9 cellular contexts compared by ENCODE assay signal in the genomic region with DNA sequence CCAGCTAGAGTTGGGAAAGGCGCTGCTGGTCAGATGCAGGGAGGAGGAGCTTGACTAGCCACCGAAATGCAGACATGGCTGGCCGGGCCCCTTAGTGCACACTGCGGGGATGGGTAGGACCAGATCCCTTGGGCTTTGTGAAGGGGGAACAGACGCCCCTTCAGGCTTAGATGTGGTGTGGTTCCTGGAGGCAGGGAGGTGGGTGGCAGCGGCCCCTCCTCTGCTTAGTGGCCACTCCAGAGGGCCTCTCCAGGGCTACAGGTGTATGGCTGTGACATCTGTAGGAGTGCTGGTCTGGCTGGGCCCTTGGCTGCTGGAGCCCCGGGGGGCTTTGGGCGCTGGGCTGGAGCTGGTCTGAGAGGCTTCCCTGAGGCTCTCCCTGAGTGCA. TPM values are rescaled to one million over a fixed set of nuclear protein-coding genes. Genes with fewer than 3 reads are reported as not detected.
DNase-seq lines count a peak whose midpoint lies in the region; ATAC-seq, FAIRE-seq and TF ChIP-seq lines count a peak whose summit lies in the region.
"Had no signal": no experiment of that assay in that cellular context is flagged by ENCODE, and none has a peak within 500 bp of the region (broad histone marks: within the 10 kb centered on the region; RNA-seq: fewer than 3 reads in every experiment).

No MANE protein-coding gene starts in this region.

- peak; percentile 6 for ATAC-seq in GM19043 (IDR thresholded peaks at IDR 0.05; ENCODE audit: low read depth, unreplicated experiment)
- ATAC-seq in T-helper 17 cell, result no peak
- ATAC-seq in HepG2, result peak; percentile 10
- no peak for ATAC-seq in GM21528 (IDR thresholded peaks at IDR 0.05; ENCODE audit: low FRiP score, unreplicated experiment)

- CTCF ChIA-PET in AG04450 (lab: Charles Lee) (interaction anchor here (0.5 to 12.9 kb wide), 14 partner anchors 8 to 568 kb away, joined by 3 to 145 read pairs (median 5); a partner anchor contains a TSS), HepG2 (lab: Yijun Ruan, JAX; ENCODE audit: low intra/inter-chr PET ratio, low total read pairs) (interaction anchor here (1.4 to 1.6 kb wide), 3 partner anchors 89 to 134 kb away, joined by 4 to 13 read pairs (median 7); no protein-coding TSS in a partner anchor)

- peaks cover 27 to 41% of the 10 kb centered on the region in 2 experiments for H3K36me3 ChIP-seq in HepG2 (replicated peaks in 1 of 2; ENCODE audit: control insufficient read depth in 1 of 2, insufficient read depth in 2 of 2, low read length in 2 of 2)

- intact Hi-C loops in HepG2 (cut with micrococcal nuclease; ENCODE audit: unreplicated experiment), result loop anchor here (1.0 to 5.0 kb wide), 4 partner anchors 14 to 153 kb away; a partner anchor contains a TSS

- TF ChIP-seq CTCF in AG04450 (IDR thresholded peaks at IDR 0.05; ENCODE audit: low read depth, low read length) (no peak), HepG2 (CRISPR knock-in tag; IDR thresholded peaks at IDR 0.05) (no peak)

- no peaks in the 10 kb centered on the region for H3K79me2 ChIP-seq in HepG2 (ENCODE audit: insufficient read depth, low read length)

- peaks cover 62% of the 10 kb centered on the region for H3K4me1 Mint-ChIP-seq in T-helper 17 cell

- peaks cover 7% of the 10 kb centered on the region; the same call in 1 of the 2 replicates for H4K20me1 ChIP-seq in HepG2 (ENCODE audit: insufficient read depth, low read length)

- TF ChIP-seq EP300 in HepG2 (IDR thresholded peaks at IDR 0.05; ENCODE audit: low read depth in 2 of 2, low read length in 2 of 2), result no peak
- no peak for TF ChIP-seq EP300 in HepG2 (CRISPR knock-in tag; IDR thresholded peaks at IDR 0.05; ENCODE audit: borderline replicate concordance)

- H3K4me3 ChIP-seq in AG04450 (ENCODE audit: low read depth, low read length) (no peak overlapping the region), HepG2 (replicated peaks in 1 of 3; ENCODE audit: insufficient read depth in 1 of 3, low read depth in 2 of 3, low read length in 3 of 3) (no peak overlapping the region)
- H3K4me3 ChIP-seq: right atrium auricular region had no signal

- no peak for FAIRE-seq in HepG2 (lab: Jason Lieb, UNC)

- H2AFZ ChIP-seq in HepG2 (ENCODE audit: low read length), result no peak overlapping the region

- DNase-seq in AG04450 (ENCODE audit: low read depth, low spot score) (no peak), T-helper 17 cell (no peak), HepG2 (ENCODE audit: low spot score) (no peak), ecto neural progenitor cell (ENCODE audit: low spot score) (no peak), dedifferentiated amniotic fluid mesenchymal stem cell (ENCODE audit: extremely low spot score) (no peak), ACHN (no peak)

- BruUV-seq in HepG2 (replicated peaks; lab: Mats Ljungman, UMichigan), result no TSS peak

- H3K27ac ChIP-seq in AG04450 (ENCODE audit: low read depth, low read length) (peak overlapping the region; percentile 47), HepG2 (ENCODE audit: extremely low read length, insufficient read depth, low read length) (peak overlapping the region; percentile 3)

- peak overlapping the region; percentile 82 for H3K27ac Mint-ChIP-seq in T-helper 17 cell

- H3K9ac ChIP-seq in HepG2 (ENCODE audit: insufficient read depth, low read depth, low read length), result no peak overlapping the region

- TF ChIP-seq RAD21 in HepG2 (CRISPR knock-in tag; IDR thresholded peaks at IDR 0.05), result no peak

- TF ChIP-seq POLR2A in HepG2 (IDR thresholded peaks at IDR 0.05; ENCODE audit: insufficient read depth in 1 of 2, low read depth in 2 of 2, low read length in 2 of 2), result 0 out of 4 replicates have a peak, but pooled peaks of 1 of the 2 experiments have one; percentile 43

- H3K9me3 ChIP-seq in AG04450 (ENCODE audit: control insufficient read depth, insufficient read depth, low read length), result no peaks in the 10 kb centered on the region
- H3K9me3 ChIP-seq in T-helper 17 cell (ENCODE audit: control insufficient read depth, low read length, poor library complexity, severe bottlenecking), result no peaks in the 10 kb centered on the region
- H3K9me3 ChIP-seq in HepG2 (ENCODE audit: low read length), result no peaks in the 10 kb centered on the region
- H3K9me3 ChIP-seq: right atrium auricular region had no signal

- peaks cover 9% of the 10 kb centered on the region for H3K36me3 Mint-ChIP-seq in T-helper 17 cell (ENCODE audit: low read depth)

- H3K4me1 ChIP-seq in HepG2 (ENCODE audit: insufficient read depth, low read length), result peaks cover 28% of the 10 kb centered on the region

- POLR2A ChIA-PET in AG04450 (lab: Yijun Ruan, JAX) (interaction anchor here (0.5 to 1.5 kb wide), 3 partner anchors 102 to 142 kb away, joined by 3 to 6 read pairs (median 4); no protein-coding TSS in a partner anchor), HepG2 (lab: Yijun Ruan, JAX) (interaction anchor here (0.9 to 7.4 kb wide), 6 partner anchors 10 to 149 kb away, joined by 3 to 45 read pairs (median 4); a partner anchor contains a TSS)

- H3K4me2 ChIP-seq in HepG2 (ENCODE audit: low read depth, low read length), result no peak overlapping the region

- peak overlapping the region; percentile 95 for H3K4me3 Mint-ChIP-seq in T-helper 17 cell

- H3K27me3 ChIP-seq in AG04450 (ENCODE audit: control insufficient read depth, insufficient read depth, low read length) (no peaks in the 10 kb centered on the region), HepG2 (ENCODE audit: control insufficient read depth in 1 of 2, insufficient read depth in 2 of 2, low read length in 2 of 2) (no peaks in the 10 kb centered on the region)
- H3K27me3 ChIP-seq: right atrium auricular region had no signal

- 93% methylated on average over 8 of the region's 8 CpGs for WGBS in HepG2 (ENCODE audit: low lambda C conversion rate)

- in situ Hi-C loops in HepG2 (cut with HindIII; ENCODE audit: extremely low pct_ligation_motif_present, low pct_unique_long_range_greater_than_20kb), result loop anchor here (5.0 kb wide), 1 partner anchor 107 kb away; no protein-coding TSS in a partner anchor
- in situ Hi-C loops in ACHN (cut with HindIII; ENCODE audit: low pct_ligation_motif_present, low pct_unique_long_range_greater_than_20kb, low sequenced_read_pairs), result no loop called here

- no peaks in the 10 kb centered on the region for H3K27me3 Mint-ChIP-seq in T-helper 17 cell

RNA-seq across cellular contexts. Expression of a gene that starts 5.9 kb away (rescaled TPM):
- polyA plus RNA-seq in AG04450 (2011; rRNA removed) (25.8 and 30.9 TPM in 2 replicates), HepG2 (2011; rRNA removed) (4.3 and 4.4 TPM in 2 replicates)
- 23.3 and 29.9 TPM in 2 replicates for polyA minus RNA-seq in AG04450 (2011; rRNA and poly(A)+ RNA removed)
- total RNA-seq in T-helper 17 cell (100 to 1,000 TPM; 247 to 250 TPM), HepG2 (2016; rRNA removed; fragmentation: Illumina TruSeq; extraction: Trizol) (6.9 and 7.2 TPM in 2 replicates)
- total RNA-seq in HepG2 (2016; cell fraction: cytosol; rRNA removed; fragmentation: Illumina TruSeq; extraction: Trizol; ENCODE audit: low read depth), result 5.4 and 6.8 TPM in 2 replicates
- 5.6 and 7.6 TPM in 2 replicates for total RNA-seq in HepG2 (2016; cell fraction: insoluble cytoplasmic fraction; rRNA removed; fragmentation: Illumina TruSeq; extraction: Trizol)
- 10.7 and 11.7 TPM in 2 replicates for total RNA-seq in HepG2 (2016; cell fraction: membrane; rRNA removed; fragmentation: Illumina TruSeq; extraction: Trizol)
- total RNA-seq in HepG2 (2016; cell fraction: nucleus; rRNA removed; fragmentation: Illumina TruSeq; extraction: Trizol), result 5.0 and 7.6 TPM in 2 replicates
- 5.0 and 6.3 TPM in 2 replicates for polyA plus RNA-seq in HepG2 (2011; cell fraction: cytosol; rRNA removed)
- polyA plus RNA-seq in HepG2 (2011; cell fraction: nucleus; rRNA removed), result 6.2 and 6.3 TPM in 2 replicates
- polyA plus RNA-seq in HepG2 (2012), result 2.0 and 3.5 TPM in 2 replicates
- polyA plus RNA-seq in HepG2 (2016; cell fraction: cytosol; fragmentation: Illumina TruSeq; extraction: Trizol; ENCODE audit: low read depth), result 7.8 and 8.6 TPM in 2 replicates
- polyA plus RNA-seq in HepG2 (2016; cell fraction: insoluble cytoplasmic fraction; fragmentation: Illumina TruSeq; extraction: Trizol; ENCODE audit: low read depth), result 7.6 and 10.9 TPM in 2 replicates
- polyA plus RNA-seq in HepG2 (2016; cell fraction: membrane; fragmentation: Illumina TruSeq; extraction: Trizol; ENCODE audit: low read depth), result 12.5 and 13.8 TPM in 2 replicates
- polyA plus RNA-seq in HepG2 (2016; cell fraction: nucleus; fragmentation: Illumina TruSeq; extraction: Trizol; ENCODE audit: insufficient read depth, low read depth), result 8.1 and 9.8 TPM in 2 replicates
- 8.0 and 57.0 TPM in 2 replicates for polyA minus RNA-seq in HepG2 (2011; rRNA and poly(A)+ RNA removed; ENCODE audit: low replicate concordance)
- 4.1 and 4.9 TPM in 2 replicates for polyA minus RNA-seq in HepG2 (2011; cell fraction: cytosol; rRNA and poly(A)+ RNA removed)
- polyA minus RNA-seq in HepG2 (2011; cell fraction: nucleus; rRNA and poly(A)+ RNA removed), result 5.1 and 6.7 TPM in 2 replicates

RNA-seq across cellular contexts. Expression of a gene that starts 14.4 kb away (rescaled TPM):
- 18.1 and 25.1 TPM in 2 replicates for polyA plus RNA-seq in AG04450 (2011; rRNA removed)
- 20.3 and 26.7 TPM in 2 replicates for polyA minus RNA-seq in AG04450 (2011; rRNA and poly(A)+ RNA removed)
- 1 to 10 TPM; 2.8 to 3.8 TPM for total RNA-seq in T-helper 17 cell
- 27.9 and 37.3 TPM in 2 replicates for total RNA-seq in HepG2 (2016; rRNA removed; fragmentation: Illumina TruSeq; extraction: Trizol)
- 9.2 and 10.9 TPM in 2 replicates for total RNA-seq in HepG2 (2016; cell fraction: cytosol; rRNA removed; fragmentation: Illumina TruSeq; extraction: Trizol; ENCODE audit: low read depth)
- 31.5 and 38.1 TPM in 2 replicates for total RNA-seq in HepG2 (2016; cell fraction: insoluble cytoplasmic fraction; rRNA removed; fragmentation: Illumina TruSeq; extraction: Trizol)
- total RNA-seq in HepG2 (2016; cell fraction: membrane; rRNA removed; fragmentation: Illumina TruSeq; extraction: Trizol), result 20.7 and 21.2 TPM in 2 replicates
- 28.5 and 31.3 TPM in 2 replicates for total RNA-seq in HepG2 (2016; cell fraction: nucleus; rRNA removed; fragmentation: Illumina TruSeq; extraction: Trizol)
- polyA plus RNA-seq in HepG2 (2011; rRNA removed), result 28.6 and 37.8 TPM in 2 replicates
- 24.4 and 28.7 TPM in 2 replicates for polyA plus RNA-seq in HepG2 (2011; cell fraction: cytosol; rRNA removed)
- polyA plus RNA-seq in HepG2 (2011; cell fraction: nucleus; rRNA removed), result 39.5 and 39.6 TPM in 2 replicates
- polyA plus RNA-seq in HepG2 (2012), result 24.1 and 34.6 TPM in 2 replicates
- polyA plus RNA-seq in HepG2 (2016; cell fraction: cytosol; fragmentation: Illumina TruSeq; extraction: Trizol; ENCODE audit: low read depth), result 9.5 and 10.5 TPM in 2 replicates
- polyA plus RNA-seq in HepG2 (2016; cell fraction: insoluble cytoplasmic fraction; fragmentation: Illumina TruSeq; extraction: Trizol; ENCODE audit: low read depth), result 43.8 and 51.7 TPM in 2 replicates
- polyA plus RNA-seq in HepG2 (2016; cell fraction: membrane; fragmentation: Illumina TruSeq; extraction: Trizol; ENCODE audit: low read depth), result 12.7 and 15.1 TPM in 2 replicates
- polyA plus RNA-seq in HepG2 (2016; cell fraction: nucleus; fragmentation: Illumina TruSeq; extraction: Trizol; ENCODE audit: insufficient read depth, low read depth), result 49.1 and 56.8 TPM in 2 replicates
- polyA minus RNA-seq in HepG2 (2011; rRNA and poly(A)+ RNA removed; ENCODE audit: low replicate concordance), result 40.9 and 54.5 TPM in 2 replicates
- polyA minus RNA-seq in HepG2 (2011; cell fraction: cytosol; rRNA and poly(A)+ RNA removed), result 22.2 and 22.5 TPM in 2 replicates
- polyA minus RNA-seq in HepG2 (2011; cell fraction: nucleus; rRNA and poly(A)+ RNA removed), result 41.7 and 47.5 TPM in 2 replicates

RNA-seq across cellular contexts. Expression of a gene that starts 14.7 kb away (rescaled TPM):
- 45.0 and 48.6 TPM in 2 replicates for polyA plus RNA-seq in AG04450 (2011; rRNA removed)
- 41.7 and 48.0 TPM in 2 replicates for polyA minus RNA-seq in AG04450 (2011; rRNA and poly(A)+ RNA removed)
- total RNA-seq in T-helper 17 cell, result 1 to 10 TPM; 3.6 to 3.9 TPM
- 41.1 and 56.3 TPM in 2 replicates for total RNA-seq in HepG2 (2016; rRNA removed; fragmentation: Illumina TruSeq; extraction: Trizol)
- total RNA-seq in HepG2 (2016; cell fraction: cytosol; rRNA removed; fragmentation: Illumina TruSeq; extraction: Trizol; ENCODE audit: low read depth), result 4.6 and 5.0 TPM in 2 replicates
- total RNA-seq in HepG2 (2016; cell fraction: insoluble cytoplasmic fraction; rRNA removed; fragmentation: Illumina TruSeq; extraction: Trizol), result 40.0 and 57.6 TPM in 2 replicates
- 15.9 and 18.0 TPM in 2 replicates for total RNA-seq in HepG2 (2016; cell fraction: membrane; rRNA removed; fragmentation: Illumina TruSeq; extraction: Trizol)
- 25.0 and 28.8 TPM in 2 replicates for total RNA-seq in HepG2 (2016; cell fraction: nucleus; rRNA removed; fragmentation: Illumina TruSeq; extraction: Trizol)
- polyA plus RNA-seq in HepG2 (2011; rRNA removed), result 22.7 and 28.1 TPM in 2 replicates
- 27.1 and 29.0 TPM in 2 replicates for polyA plus RNA-seq in HepG2 (2011; cell fraction: cytosol; rRNA removed)
- polyA plus RNA-seq in HepG2 (2011; cell fraction: nucleus; rRNA removed), result 20.9 and 21.3 TPM in 2 replicates
- 13.4 and 17.5 TPM in 2 replicates for polyA plus RNA-seq in HepG2 (2012)
- polyA plus RNA-seq in HepG2 (2016; cell fraction: cytosol; fragmentation: Illumina TruSeq; extraction: Trizol; ENCODE audit: low read depth), result 3.6 and 3.7 TPM in 2 replicates
- 45.2 and 47.9 TPM in 2 replicates for polyA plus RNA-seq in HepG2 (2016; cell fraction: insoluble cytoplasmic fraction; fragmentation: Illumina TruSeq; extraction: Trizol; ENCODE audit: low read depth)
- 9.1 and 10.1 TPM in 2 replicates for polyA plus RNA-seq in HepG2 (2016; cell fraction: membrane; fragmentation: Illumina TruSeq; extraction: Trizol; ENCODE audit: low read depth)
- polyA plus RNA-seq in HepG2 (2016; cell fraction: nucleus; fragmentation: Illumina TruSeq; extraction: Trizol; ENCODE audit: insufficient read depth, low read depth), result 19.8 and 24.4 TPM in 2 replicates
- 39.2 and 43.4 TPM in 2 replicates for polyA minus RNA-seq in HepG2 (2011; rRNA and poly(A)+ RNA removed; ENCODE audit: low replicate concordance)
- 10.3 and 12.8 TPM in 2 replicates for polyA minus RNA-seq in HepG2 (2011; cell fraction: cytosol; rRNA and poly(A)+ RNA removed)
- polyA minus RNA-seq in HepG2 (2011; cell fraction: nucleus; rRNA and poly(A)+ RNA removed), result 31.7 and 34.4 TPM in 2 replicates

RNA-seq across cellular contexts. Expression of a gene that starts 40.5 kb away (rescaled TPM):
- polyA plus RNA-seq in AG04450 (2011; rRNA removed) (2.9 and 3.0 TPM in 2 replicates), HepG2 (2011; rRNA removed) (4.3 and 4.7 TPM in 2 replicates)
- polyA minus RNA-seq in AG04450 (2011; rRNA and poly(A)+ RNA removed), result 2.5 and 2.8 TPM in 2 replicates
- total RNA-seq in T-helper 17 cell (1 to 10 TPM; 1.7 to 2.1 TPM), HepG2 (2016; rRNA removed; fragmentation: Illumina TruSeq; extraction: Trizol) (2.9 TPM in 2 replicates)
- total RNA-seq in HepG2 (2016; cell fraction: cytosol; rRNA removed; fragmentation: Illumina TruSeq; extraction: Trizol; ENCODE audit: low read depth), result 0.62 and 0.81 TPM in 2 replicates
- total RNA-seq in HepG2 (2016; cell fraction: insoluble cytoplasmic fraction; rRNA removed; fragmentation: Illumina TruSeq; extraction: Trizol), result 2.4 and 2.9 TPM in 2 replicates
- 1.5 and 1.6 TPM in 2 replicates for total RNA-seq in HepG2 (2016; cell fraction: membrane; rRNA removed; fragmentation: Illumina TruSeq; extraction: Trizol)
- total RNA-seq in HepG2 (2016; cell fraction: nucleus; rRNA removed; fragmentation: Illumina TruSeq; extraction: Trizol), result 5.9 and 7.0 TPM in 2 replicates
- 1.2 and 1.3 TPM in 2 replicates for polyA plus RNA-seq in HepG2 (2011; cell fraction: cytosol; rRNA removed)
- polyA plus RNA-seq in HepG2 (2011; cell fraction: nucleus; rRNA removed), result 13.3 and 14.7 TPM in 2 replicates
- polyA plus RNA-seq in HepG2 (2012), result 3.6 and 4.0 TPM in 2 replicates
- polyA plus RNA-seq in HepG2 (2016; cell fraction: cytosol; fragmentation: Illumina TruSeq; extraction: Trizol; ENCODE audit: low read depth), result 0.28 TPM in 2 replicates
- polyA plus RNA-seq in HepG2 (2016; cell fraction: insoluble cytoplasmic fraction; fragmentation: Illumina TruSeq; extraction: Trizol; ENCODE audit: low read depth), result 2.6 and 3.2 TPM in 2 replicates
- polyA plus RNA-seq in HepG2 (2016; cell fraction: membrane; fragmentation: Illumina TruSeq; extraction: Trizol; ENCODE audit: low read depth), result 0.70 and 0.84 TPM in 2 replicates
- polyA plus RNA-seq in HepG2 (2016; cell fraction: nucleus; fragmentation: Illumina TruSeq; extraction: Trizol; ENCODE audit: insufficient read depth, low read depth), result 12.2 and 14.5 TPM in 2 replicates
- polyA minus RNA-seq in HepG2 (2011; rRNA and poly(A)+ RNA removed; ENCODE audit: low replicate concordance), result 4.3 and 6.4 TPM in 2 replicates
- polyA minus RNA-seq in HepG2 (2011; cell fraction: cytosol; rRNA and poly(A)+ RNA removed), result 0.97 and 1.2 TPM in 2 replicates
- 9.7 and 10.9 TPM in 2 replicates for polyA minus RNA-seq in HepG2 (2011; cell fraction: nucleus; rRNA and poly(A)+ RNA removed)

Comparison
In these comparisons a context has a peak if more than half of its experiments do, and no peak if none do; other contexts are left out.
1. ATAC-seq: peak in GM19043 (single experiment) and HepG2 (single experiment); none in T-helper 17 cell (single experiment) and GM21528 (single experiment).
2. RNA of a gene that starts 5.9 kb away (total RNA-seq): 247 to 250 TPM in T-helper 17 cell; 5.0 to 11.7 TPM in HepG2; every median in the first group is over 10 times any median in the second.